In genomic region chrX:74804574-74804973, GRCh38 we compare ENCODE assay signal across 24 cellular contexts.
"Had no signal": no experiment of that assay in that cellular context is flagged by ENCODE, and none has a peak within 500 bp of the region (broad histone marks: within the 10 kb centered on the region; RNA-seq: fewer than 3 reads in every experiment).

No MANE protein-coding gene starts in this region.

- H3K27ac ChIP-seq: SJCRH30, WERI-Rb-1 had no signal

- H3K27ac Mint-ChIP-seq: activated CD8-positive, alpha-beta T cell treated with anti-CD3 and anti-CD28 coated beads for 36 hours; activated naive CD4-positive, alpha-beta T cell treated with anti-CD3 and anti-CD28 coated beads, Interleukin-2, amount 10 ng/mL, durations not matched to agents 7 days and 5 days; activated naive CD8-positive, alpha-beta T cell treated with anti-CD3 and anti-CD28 coated beads for 36 hours; activated T-cell treated with anti-CD3 and anti-CD28 coated beads, Interleukin-2, amount 50 U/mL, for 72 hours; activated T-helper 2 cell treated with anti-CD3 and anti-CD28 coated beads, Interferon-gamma antibody, Interleukin-2, Interleukin-4, amounts not matched to agents 10 μg/mL and 5 μg/mL and 100 μg/mL, durations not matched to agents 14 hours and 24 hours and 36 hours had no signal

- H3K4me2 ChIP-seq: SK-N-SH had no signal

- H3K4me3 ChIP-seq: SJCRH30 had no signal

- H3K9me2 ChIP-seq: SK-N-SH had no signal

- H3K27me3 ChIP-seq: SJCRH30 had no signal

- ATAC-seq: activated CD4-positive, CD25-positive, alpha-beta regulatory T cell treated with anti-CD3 and anti-CD28 coated beads, Interleukin-2, amount 50 U/mL, for 24 hours; activated CD8-positive, alpha-beta T cell treated with anti-CD3 and anti-CD28 coated beads for 36 hours; activated T-cell treated with anti-CD3 and anti-CD28 coated beads, Interleukin-2, amount 50 U/mL, for 72 hours; Right ventricle myocardium inferior had no signal

- H3K4me1 Mint-ChIP-seq: activated naive CD4-positive, alpha-beta T cell treated with anti-CD3 and anti-CD28 coated beads, Interleukin-2, amount 10 ng/mL, durations not matched to agents 7 days and 5 days; activated naive CD8-positive, alpha-beta T cell treated with anti-CD3 and anti-CD28 coated beads for 36 hours had no signal

- H3K9me3 Mint-ChIP-seq: activated CD8-positive, alpha-beta T cell treated with anti-CD3 and anti-CD28 coated beads for 36 hours; activated naive CD4-positive, alpha-beta T cell treated with anti-CD3 and anti-CD28 coated beads, Interleukin-2, amount 10 ng/mL, durations not matched to agents 7 days and 5 days; activated naive CD8-positive, alpha-beta T cell treated with anti-CD3 and anti-CD28 coated beads for 36 hours; activated T-cell treated with anti-CD3 and anti-CD28 coated beads, Interleukin-2, amount 50 U/mL, for 72 hours; activated T-helper 2 cell treated with anti-CD3 and anti-CD28 coated beads, Interferon-gamma antibody, Interleukin-2, Interleukin-4, amounts not matched to agents 10 μg/mL and 5 μg/mL and 100 μg/mL, durations not matched to agents 14 hours and 24 hours and 36 hours had no signal

- DNase-seq: activated CD4-positive, alpha-beta T cell treated with anti-CD3 and anti-CD28 coated beads for 4 hours; activated CD8-positive, alpha-beta memory T cell treated with anti-CD3 and anti-CD28 coated beads, Interleukin-2, amount 50 U/mL, for 4 hours; activated CD8-positive, alpha-beta T cell treated with anti-CD3 and anti-CD28 coated beads for 36 hours; activated gamma-delta T cell treated with Interleukin-2 at 50 U/mL for 16 hours; activated naive CD4-positive, alpha-beta T cell treated with anti-CD3 and anti-CD28 coated beads, Interleukin-2, amount 10 ng/mL, durations not matched to agents 7 days and 5 days; activated naive CD8-positive, alpha-beta T cell treated with anti-CD3 and anti-CD28 coated beads for 36 hours; activated T-cell treated with anti-CD3 and anti-CD28 coated beads, Interleukin-2, amount 50 U/mL, for 72 hours; cerebellar nuclear complex; KG1; NCI-H1092; NCI-H1436; NCI-H1694 treated with DMSO at 0.1 percent for 48 hours; NCI-H2081 treated with DMSO at 0.1 percent for 48 hours; NCI-H2171; NCI-H345; NCI-H510A; NCI-H526 treated with DMSO at 0.1 percent for 48 hours; SJCRH30; SK-N-SH; T-helper 1 cell; WERI-Rb-1 had no signal

- H3K4me3 Mint-ChIP-seq: activated CD8-positive, alpha-beta T cell treated with anti-CD3 and anti-CD28 coated beads for 36 hours; activated naive CD4-positive, alpha-beta T cell treated with anti-CD3 and anti-CD28 coated beads, Interleukin-2, amount 10 ng/mL, durations not matched to agents 7 days and 5 days; activated naive CD8-positive, alpha-beta T cell treated with anti-CD3 and anti-CD28 coated beads for 36 hours; activated T-cell treated with anti-CD3 and anti-CD28 coated beads, Interleukin-2, amount 50 U/mL, for 72 hours had no signal

- H3K36me3 ChIP-seq: SJCRH30, WERI-Rb-1 had no signal

- H3K27me3 Mint-ChIP-seq: activated CD8-positive, alpha-beta T cell treated with anti-CD3 and anti-CD28 coated beads for 36 hours; activated naive CD4-positive, alpha-beta T cell treated with anti-CD3 and anti-CD28 coated beads, Interleukin-2, amount 10 ng/mL, durations not matched to agents 7 days and 5 days; activated naive CD8-positive, alpha-beta T cell treated with anti-CD3 and anti-CD28 coated beads for 36 hours had no signal

- H3K4me1 ChIP-seq: SJCRH30 had no signal
